ENCODE assay signal across 8 cellular contexts in genomic region chr5:154038604-154039457, GRCh38. TPM values are rescaled to one million over a fixed set of nuclear protein-coding genes. Genes with fewer than 3 reads are reported as not detected.
DNase-seq lines count a peak whose midpoint lies in the region; ATAC-seq, FAIRE-seq and TF ChIP-seq lines count a peak whose summit lies in the region.

FAM114A2 (minus strand) TSS chr5:154038910; CDS start chr5:154034953, 3,957 bp downstream.
MFAP3 (plus strand) TSS chr5:154038967; CDS start chr5:154049723, 10,756 bp downstream.

- peak within 1 kb of the TSS; percentile 90 for H2AFZ ChIP-seq in keratinocyte (ENCODE audit: control insufficient read depth, low read length)

- no peaks in the 10 kb centered on the region for H3K27me3 ChIP-seq in keratinocyte (ENCODE audit: control insufficient read depth, extremely low read depth, insufficient read depth, low read length)

- peaks cover 11% of the 10 kb centered on the region for H3K4me1 ChIP-seq in keratinocyte (ENCODE audit: control insufficient read depth, extremely low read depth, insufficient read depth, low read length)

- peak within 1 kb of the TSS; percentile 91 for H3K4me2 ChIP-seq in keratinocyte (ENCODE audit: control insufficient read depth, extremely low read depth, insufficient read depth, low read depth, low read length)

- dilution Hi-C loops in keratinocyte (cut with MboI; ENCODE audit: extremely low pct_ligation_motif_present, low sequenced_read_pairs): no loop called here

- peak; percentile 97 for ATAC-seq in GM19043 (IDR thresholded peaks at IDR 0.05; ENCODE audit: low read depth, unreplicated experiment)
- peak; percentile 98 for ATAC-seq in HG03354 (IDR thresholded peaks at IDR 0.05; ENCODE audit: poor library complexity, severe bottlenecking, unreplicated experiment)

- H4K20me1 ChIP-seq in keratinocyte (ENCODE audit: control insufficient read depth, extremely low read depth, insufficient read depth, low read length): no peaks in the 10 kb centered on the region

- H3K79me2 ChIP-seq in keratinocyte (ENCODE audit: control insufficient read depth, insufficient read depth, low read length): peaks cover 48% of the 10 kb centered on the region

- no peaks in the 10 kb centered on the region for H3K9me1 ChIP-seq in keratinocyte (ENCODE audit: control insufficient read depth, extremely low read depth, insufficient read depth, low read length)

- TF ChIP-seq CTCF in keratinocyte (optimal IDR thresholded peaks at IDR 0.05 in 1 of 3, IDR thresholded peaks at IDR 0.05 in 1 of 3, conservative IDR thresholded peaks at IDR 0.05 in 1 of 3; ENCODE audit: extremely low read depth in 1 of 3, insufficient read depth in 2 of 3, low read length in 3 of 3): no peak

- H3K4me3 ChIP-seq in keratinocyte (ENCODE audit: control insufficient read depth in 2 of 3, extremely low read depth in 1 of 3, insufficient read depth in 2 of 3, low read depth in 1 of 3, low read length in 3 of 3): peak within 1 kb of the TSS; percentile 77 to 94 (median 91)

- peak; percentile 29 for FAIRE-seq in keratinocyte (lab: Jason Lieb, UNC)

- H3K27ac ChIP-seq in keratinocyte (ENCODE audit: control insufficient read depth, insufficient read depth, low read length): peak within 1 kb of the TSS; percentile 72

- DNase-seq in AML-193 (lab: John Stamatoyannopoulos, UW) (peak; percentile 82 to 85), NCI-H460 (ENCODE audit: extremely low read depth, low read depth) (peak; percentile 82), cerebellar cortex (ENCODE audit: low spot score) (peak; percentile 88), keratinocyte (ENCODE audit: low read depth, low spot score) (no peak)
- peak; percentile 85 for DNase-seq in activated CD4-positive, CD25-positive, alpha-beta regulatory T cell treated with anti-CD3 and anti-CD28 coated beads, Interleukin-2, amount 50 U/mL, for 72 hours
- DNase-seq in stimulated activated CD4-positive, alpha-beta T cell treated with anti-CD3 and anti-CD28 coated beads, Interleukin-12 subunit alpha, Interleukin-12 subunit beta, amount 100 ng/mL, for 48 hours (ENCODE audit: low read depth in 2 of 3, low spot score in 1 of 3): peak; percentile 75 to 87 (median 84)

- H3K9me3 ChIP-seq in keratinocyte (ENCODE audit: control insufficient read depth, low read depth, low read length): no peaks in the 10 kb centered on the region

- peak within 1 kb of the TSS; percentile 89 for H3K9ac ChIP-seq in keratinocyte (ENCODE audit: control insufficient read depth, extremely low read depth, insufficient read depth, low read length)

- H3K36me3 ChIP-seq in keratinocyte (ENCODE audit: control insufficient read depth in 2 of 2, extremely low read depth in 1 of 2, insufficient read depth in 2 of 2, low read length in 2 of 2): no peaks in the 10 kb centered on the region

RNA-seq across cellular contexts. Expression of gene FAM114A2, which starts in this region (rescaled TPM):
- 16.3 and 21.3 TPM in 2 replicates for total RNA-seq in NCI-H460 (2014; rRNA removed; shearing (Covaris generic))
- polyA plus RNA-seq in NCI-H460 (2014; cell fraction: nucleus; rRNA removed): 18.5 and 22.8 TPM in 2 replicates
- polyA plus RNA-seq in keratinocyte: 16.3 to 18.3 TPM (median 16.3 TPM) in 3 replicates
- polyA plus RNA-seq in keratinocyte (2011; ENCODE audit: low read depth): 16.5 TPM
- 11.5 and 15.5 TPM in 2 replicates for polyA plus RNA-seq in keratinocyte (2011; cell fraction: cytosol; rRNA removed)
- 15.3 and 16.6 TPM in 2 replicates for polyA plus RNA-seq in keratinocyte (2011; cell fraction: nucleus; rRNA removed)
- polyA plus RNA-seq in keratinocyte (2012; ENCODE audit: low replicate concordance): 15.3 and 16.1 TPM in 2 replicates
- polyA minus RNA-seq in keratinocyte: 4.2 to 30.7 TPM (median 30.6 TPM) in 3 replicates
- 16.7 TPM for polyA minus RNA-seq in keratinocyte (2011; cell fraction: cytosol; rRNA and poly(A)+ RNA removed)
- 8.3 and 16.1 TPM in 2 replicates for polyA minus RNA-seq in keratinocyte (2011; cell fraction: nucleus; rRNA and poly(A)+ RNA removed)

RNA-seq across cellular contexts. Expression of gene MFAP3, which starts in this region (rescaled TPM):
- total RNA-seq in NCI-H460 (2014; rRNA removed; shearing (Covaris generic)): 62.4 and 69.4 TPM in 2 replicates
- polyA plus RNA-seq in NCI-H460 (2014; cell fraction: nucleus; rRNA removed): 49.5 and 67.8 TPM in 2 replicates
- 35.8 to 49.0 TPM (median 43.4 TPM) in 3 replicates for polyA plus RNA-seq in keratinocyte
- 14.0 TPM for polyA plus RNA-seq in keratinocyte (2011; ENCODE audit: low read depth)
- polyA plus RNA-seq in keratinocyte (2011; cell fraction: cytosol; rRNA removed): 6.6 and 18.5 TPM in 2 replicates
- 41.8 and 55.3 TPM in 2 replicates for polyA plus RNA-seq in keratinocyte (2011; cell fraction: nucleus; rRNA removed)
- polyA plus RNA-seq in keratinocyte (2012; ENCODE audit: low replicate concordance): 14.9 and 25.7 TPM in 2 replicates
- 30.1 to 97.2 TPM (median 89.8 TPM) in 3 replicates for polyA minus RNA-seq in keratinocyte
- polyA minus RNA-seq in keratinocyte (2011; cell fraction: cytosol; rRNA and poly(A)+ RNA removed): 24.6 TPM
- polyA minus RNA-seq in keratinocyte (2011; cell fraction: nucleus; rRNA and poly(A)+ RNA removed): 123 and 172 TPM in 2 replicates
